8 cellular contexts compared by ENCODE assay signal in the genomic region with DNA sequence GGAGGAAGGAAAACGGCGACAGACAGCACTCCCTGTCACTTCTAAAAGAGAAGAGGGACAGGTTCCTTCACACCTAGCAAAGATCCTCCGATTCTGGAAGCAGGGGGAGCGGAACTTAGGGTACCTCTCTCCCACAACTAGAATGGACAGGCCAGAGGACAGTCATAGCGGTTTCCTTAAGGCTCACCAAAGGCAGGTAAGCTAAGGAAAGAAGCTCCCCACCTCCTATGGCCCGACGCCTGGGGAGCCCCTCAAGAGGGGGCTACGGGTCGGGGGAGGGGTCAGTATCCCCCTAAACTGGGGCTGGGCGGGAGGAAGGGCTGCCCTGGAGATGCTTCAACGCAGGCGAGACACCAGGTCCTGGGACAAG. TPM values are rescaled to one million over a fixed set of nuclear protein-coding genes. Genes with fewer than 3 reads are reported as not detected.
DNase-seq lines count a peak whose midpoint lies in the region; ATAC-seq and TF ChIP-seq lines count a peak whose summit lies in the region.

No MANE protein-coding gene starts in this region.

- no peaks in the 10 kb centered on the region for H3K36me3 ChIP-seq in H7 (replicated peaks; ENCODE audit: control insufficient read depth, insufficient read depth, low read length)
- peaks cover 7% of the 10 kb centered on the region for H3K36me3 ChIP-seq in right atrium auricular region

- H3K9me3 ChIP-seq in right atrium auricular region: no peaks in the 10 kb centered on the region

- peaks cover 35% of the 10 kb centered on the region for H3K4me1 Mint-ChIP-seq in stimulated activated effector memory CD8-positive, alpha-beta T cell treated with anti-CD3 and anti-CD28 coated beads, Interleukin-12 subunit alpha, Interleukin-12 subunit beta, amount 100 ng/mL, for 72 hours

- peaks cover 21% of the 10 kb centered on the region for H3K36me3 Mint-ChIP-seq in stimulated activated effector memory CD8-positive, alpha-beta T cell treated with anti-CD3 and anti-CD28 coated beads, Interleukin-12 subunit alpha, Interleukin-12 subunit beta, amount 100 ng/mL, for 72 hours

- H3K4me3 ChIP-seq in H7 (ENCODE audit: insufficient read depth, low read depth, low read length) (peak overlapping the region; percentile 85), WI38 (ENCODE audit: low read depth, low read length) (peak overlapping the region; percentile 79), right atrium auricular region (peak overlapping the region; percentile 95 to 98)

- H3K27ac Mint-ChIP-seq in stimulated activated effector memory CD8-positive, alpha-beta T cell treated with anti-CD3 and anti-CD28 coated beads, Interleukin-12 subunit alpha, Interleukin-12 subunit beta, amount 100 ng/mL, for 72 hours: peak overlapping the region; percentile 95

- H3K27ac ChIP-seq in right atrium auricular region: peak overlapping the region; percentile 79 to 82

- H3K27me3 ChIP-seq in H7 (ENCODE audit: control insufficient read depth, insufficient read depth, low read length): no peaks in the 10 kb centered on the region
- no peaks in the 10 kb centered on the region for H3K27me3 ChIP-seq in right atrium auricular region

- TF ChIP-seq CTCF in WI38 (IDR thresholded peaks at IDR 0.05; ENCODE audit: low read depth, low read length): no peak
- no peak for TF ChIP-seq CTCF in right atrium auricular region (IDR thresholded peaks at IDR 0.05)

- DNase-seq in H7: no peak
- DNase-seq in right atrium auricular region (ENCODE audit: low spot score): no peak
- no peak for DNase-seq in stimulated activated effector memory CD8-positive, alpha-beta T cell treated with anti-CD3 and anti-CD28 coated beads, Interleukin-12 subunit alpha, Interleukin-12 subunit beta, amount 100 ng/mL, for 72 hours (ENCODE audit: low spot score in 2 of 2)
- no peak for DNase-seq in OCI-M1 (lab: John Stamatoyannopoulos, UW)

- no peaks in the 10 kb centered on the region for H3K9me3 Mint-ChIP-seq in stimulated activated effector memory CD8-positive, alpha-beta T cell treated with anti-CD3 and anti-CD28 coated beads, Interleukin-12 subunit alpha, Interleukin-12 subunit beta, amount 100 ng/mL, for 72 hours

- peaks cover 0 to 36% of the 10 kb centered on the region in 2 donors for H3K4me1 ChIP-seq in right atrium auricular region

- no peak for ATAC-seq in stimulated activated effector memory CD8-positive, alpha-beta T cell treated with anti-CD3 and anti-CD28 coated beads, Interleukin-12 subunit alpha, Interleukin-12 subunit beta, amount 100 ng/mL, for 72 hours
- ATAC-seq in HG02763 (IDR thresholded peaks at IDR 0.05; ENCODE audit: unreplicated experiment) (no peak), GM18858 (IDR thresholded peaks at IDR 0.05; ENCODE audit: unreplicated experiment) (no peak), HG02623 (IDR thresholded peaks at IDR 0.05; ENCODE audit: unreplicated experiment) (no peak)

- H3K4me3 Mint-ChIP-seq in stimulated activated effector memory CD8-positive, alpha-beta T cell treated with anti-CD3 and anti-CD28 coated beads, Interleukin-12 subunit alpha, Interleukin-12 subunit beta, amount 100 ng/mL, for 72 hours: peak overlapping the region; percentile 92

RNA-seq across cellular contexts. Expression of a gene that starts 0.3 kb away (rescaled TPM):
- 82.9 and 91.4 TPM in 2 replicates for total RNA-seq in H7 (2014; rRNA removed; shearing (Covaris generic))
- total RNA-seq in right atrium auricular region: 10 to 100 TPM; 39.9 to 92.6 TPM

RNA-seq across cellular contexts. Expression of a gene that starts 26.4 kb away (rescaled TPM):
- total RNA-seq in H7 (2014; rRNA removed; shearing (Covaris generic)): 0.10 TPM in 1 of 2 replicates, not detected in the other
- under 1 TPM; 0.15 to 0.35 TPM for total RNA-seq in right atrium auricular region

RNA-seq across cellular contexts. Expression of a gene that starts 30.8 kb away (rescaled TPM):
- total RNA-seq in H7 (2014; rRNA removed; shearing (Covaris generic)): 0.26 TPM in 1 of 2 replicates, not detected in the other
- not detected for total RNA-seq in right atrium auricular region

RNA-seq across cellular contexts. Expression of a gene that starts 31.9 kb away (rescaled TPM):
- 0.10 and 0.22 TPM in 2 replicates for total RNA-seq in H7 (2014; rRNA removed; shearing (Covaris generic))
- total RNA-seq in right atrium auricular region: not detected

RNA-seq across cellular contexts. Expression of a gene that starts 33.3 kb away (rescaled TPM):
- total RNA-seq in H7 (2014; rRNA removed; shearing (Covaris generic)): 24.8 and 26.0 TPM in 2 replicates
- 10 to 100 TPM; 11.3 to 11.4 TPM for total RNA-seq in right atrium auricular region
